In the genomic region with DNA sequence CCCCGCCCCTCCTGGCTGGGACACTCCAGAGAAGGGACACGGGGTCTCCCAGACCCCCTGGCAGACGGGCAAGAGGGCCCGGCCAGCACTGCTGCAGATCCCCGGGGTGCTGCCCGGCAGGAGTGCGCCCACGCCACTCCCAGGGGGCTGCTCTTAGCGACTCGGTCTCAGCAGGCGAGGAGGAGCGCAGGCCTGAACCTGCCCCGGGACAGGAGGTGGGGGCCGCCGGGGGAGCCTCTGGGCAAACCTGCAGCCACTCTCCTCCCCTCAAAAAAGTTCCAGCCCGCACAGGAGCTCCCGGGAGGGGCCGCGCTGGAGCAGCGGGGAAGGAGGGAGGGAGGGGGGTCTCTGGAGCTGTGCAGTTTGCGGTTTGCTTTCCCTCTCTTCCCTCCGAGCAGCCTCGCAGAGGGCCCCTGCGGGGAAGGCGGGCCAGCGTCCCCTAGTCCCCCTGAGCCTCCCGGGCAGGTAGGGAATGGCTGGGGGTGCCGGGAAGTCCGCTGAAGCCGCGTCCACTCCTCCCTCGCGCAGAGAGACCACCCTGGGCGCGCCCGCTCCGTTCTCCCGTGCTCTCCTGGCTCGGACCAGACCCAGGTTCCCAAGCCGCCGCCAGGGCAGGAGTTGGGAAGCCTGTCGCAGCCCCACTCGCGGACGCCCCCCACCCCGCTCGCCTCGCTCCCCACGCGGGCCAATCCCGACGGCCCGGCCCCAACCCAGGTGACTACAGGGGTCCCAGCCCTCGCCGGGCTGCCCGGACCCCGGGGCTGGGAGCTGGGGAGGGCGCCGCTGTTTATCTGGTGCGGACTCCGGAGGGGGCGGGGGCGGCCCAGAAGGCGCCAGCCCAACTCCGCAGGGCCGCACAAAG, we compare ENCODE assay signal across 8 cellular contexts.
A peak's percentile ranks its signal among the peaks of the same experiment; 100 is the strongest.
DNase-seq lines count a peak whose midpoint lies in the region; TF ChIP-seq lines count a peak whose summit lies in the region.

No MANE protein-coding gene starts in this region.

- H3K9me3 ChIP-seq in adipocyte (ENCODE audit: control insufficient read depth, low read length) (no peaks in the 10 kb centered on the region), iPS DF 6.9 (ENCODE audit: control insufficient read depth, insufficient read depth, low read length) (no peaks in the 10 kb centered on the region)

- peak overlapping the region; percentile 74 for H3K4me3 ChIP-seq in adipocyte (ENCODE audit: low read length)
- peak overlapping the region; percentile 57 for H3K4me3 ChIP-seq in iPS DF 6.9 (ENCODE audit: low read length)
- H3K4me3 ChIP-seq in skeletal muscle cell (ENCODE audit: low read depth, low read length): peak overlapping the region; percentile 50

- no peak overlapping the region for H3K27ac ChIP-seq in iPS DF 6.9 (ENCODE audit: low read length)

- peak overlapping the region; percentile 63 for H3K9ac ChIP-seq in adipocyte (ENCODE audit: low read length)

- H3K36me3 ChIP-seq in adipocyte (ENCODE audit: control insufficient read depth, insufficient read depth, low read length, severe bottlenecking) (peaks cover 7% of the 10 kb centered on the region), iPS DF 6.9 (ENCODE audit: control insufficient read depth, insufficient read depth, low read length) (peaks cover 3% of the 10 kb centered on the region; the same call in 1 of the 2 replicates)

- no CpG with 5 or more reads among the region's 66 CpGs for WGBS in iPS DF 6.9 (ENCODE audit: insufficient coverage, insufficient read length)

- DNase-seq in GM10266 (ENCODE audit: extremely low spot score): peak; percentile 41
- peak; percentile 53 for DNase-seq in adipocyte (ENCODE audit: low read depth)
- DNase-seq in iPS DF 6.9 (ENCODE audit: low read depth, low spot score): no peak
- no peak for DNase-seq in skeletal muscle cell (ENCODE audit: low read depth)
- DNase-seq in SW 1271 (lab: John Stamatoyannopoulos, UW): no peak
- no peak for DNase-seq in amniotic stem cell (lab: John Stamatoyannopoulos, UW)
- DNase-seq in epidermal melanocyte (ENCODE audit: insufficient read length, low spot score): no peak
- DNase-seq in NCI-H446 (lab: John Stamatoyannopoulos, UW): no peak

- H3K27me3 ChIP-seq in adipocyte (replicated peaks; ENCODE audit: control insufficient read depth, insufficient read depth, low read length) (no peaks in the 10 kb centered on the region), iPS DF 6.9 (ENCODE audit: control insufficient read depth, insufficient read depth, low read length) (no peaks in the 10 kb centered on the region)

- TF ChIP-seq CTCF in GM10266 (IDR thresholded peaks at IDR 0.05; ENCODE audit: control insufficient read depth, insufficient read depth, low read depth, missing control alignments): no peak

- H3K4me1 ChIP-seq in adipocyte (ENCODE audit: control insufficient read depth, insufficient read depth, low read length) (peaks cover 12% of the 10 kb centered on the region), iPS DF 6.9 (ENCODE audit: control insufficient read depth, insufficient read depth, low read length) (peaks cover 20% of the 10 kb centered on the region)

Comparison
In these comparisons a context has a peak if more than half of its experiments do, and no peak if none do; other contexts are left out.
1. DNase-seq: peak in GM10266 (single experiment) and adipocyte (single experiment); none in iPS DF 6.9 (single experiment), skeletal muscle cell (single experiment), SW 1271 (0 of 2), amniotic stem cell (single experiment), epidermal melanocyte (single experiment) and NCI-H446 (0 of 2).
2. Peak in every context shown above with its lines, with median percentiles within 50 percentile points of each other: H3K4me3 ChIP-seq.